ENCODE assay signal across 4 cellular contexts in the genomic region with DNA sequence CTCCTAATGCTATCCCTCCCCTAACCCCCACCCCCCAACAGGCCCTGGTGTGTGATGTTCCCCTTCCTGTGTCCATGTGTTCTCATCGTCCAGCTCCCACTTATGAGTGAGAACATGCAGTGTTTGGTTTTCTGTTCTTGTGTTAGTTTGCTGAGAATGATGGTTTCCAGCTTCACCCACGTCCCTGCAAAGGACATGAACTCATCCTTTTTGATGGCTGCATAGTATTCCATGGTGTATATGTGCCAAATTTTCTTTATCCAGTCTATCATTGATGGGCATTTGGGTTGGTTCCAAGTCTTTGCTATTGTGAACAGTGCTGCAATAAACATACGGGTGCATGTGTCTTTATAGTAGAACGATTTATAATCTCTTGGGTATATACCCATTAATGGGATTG. TPM values are rescaled to one million over a fixed set of nuclear protein-coding genes. Genes with fewer than 3 reads are reported as not detected.
"Had no signal": no experiment of that assay in that cellular context is flagged by ENCODE, and none has a peak within 500 bp of the region (broad histone marks: within the 10 kb centered on the region; RNA-seq: fewer than 3 reads in every experiment).

No MANE protein-coding gene starts in this region.

RNA-seq across cellular contexts. Expression of gene KCNJ8, which starts 15.2 kb away (rescaled TPM):
- total RNA-seq: OCI-LY7, PC-9, SJSA1, SK-MEL-5 had no signal
